Comparison of ENCODE assay signal across 8 cellular contexts in genomic region chr12:40010899-40011774, GRCh38.
DNase-seq lines count a peak whose midpoint lies in the region; ATAC-seq and TF ChIP-seq lines count a peak whose summit lies in the region.

No MANE protein-coding gene starts in this region.

- DNase-seq in GF-D8 (lab: John Stamatoyannopoulos, UW) (peak; percentile 27), SIG-M5 (lab: John Stamatoyannopoulos, UW) (peak; percentile 24), left ventricle myocardium inferior (no peak), sciatic nerve (ENCODE audit: low spot score) (no peak), NCI-H1092 (lab: John Stamatoyannopoulos, UW) (no peak)
- peak; percentile 50 for DNase-seq in activated naive CD8-positive, alpha-beta T cell treated with anti-CD3 and anti-CD28 coated beads, Interleukin-2, amount 50 U/mL, for 24 hours

- H3K36me3 Mint-ChIP-seq in activated naive CD8-positive, alpha-beta T cell treated with anti-CD3 and anti-CD28 coated beads, Interleukin-2, amount 50 U/mL, for 24 hours (ENCODE audit: low read depth), result no peaks in the 10 kb centered on the region

- H3K9ac ChIP-seq in HUES6 (ENCODE audit: low read length), result no peak overlapping the region

- H3K27ac Mint-ChIP-seq in activated naive CD8-positive, alpha-beta T cell treated with anti-CD3 and anti-CD28 coated beads, Interleukin-2, amount 50 U/mL, for 24 hours, result no peak overlapping the region

- H3K4me3 ChIP-seq in HUES6 (ENCODE audit: low read depth, low read length) (peak overlapping the region; percentile 12; the same call in 1 of the 2 replicates), left ventricle myocardium inferior (peak overlapping the region; percentile 51)

- TF ChIP-seq CTCF in left ventricle myocardium inferior (IDR thresholded peaks at IDR 0.05; ENCODE audit: borderline replicate concordance), result peak; percentile 89

- H3K36me3 ChIP-seq in HUES6 (ENCODE audit: control insufficient read depth, insufficient read depth, low read length) (no peaks in the 10 kb centered on the region), left ventricle myocardium inferior (no peaks in the 10 kb centered on the region)

- H3K9me3 Mint-ChIP-seq in activated naive CD8-positive, alpha-beta T cell treated with anti-CD3 and anti-CD28 coated beads, Interleukin-2, amount 50 U/mL, for 24 hours, result no peaks in the 10 kb centered on the region

- ATAC-seq in GM21529 (IDR thresholded peaks at IDR 0.05; ENCODE audit: unreplicated experiment) (peak; percentile 97), sciatic nerve (peak; percentile 94)
- ATAC-seq in activated naive CD8-positive, alpha-beta T cell treated with anti-CD3 and anti-CD28 coated beads, Interleukin-2, amount 50 U/mL, for 24 hours, result peak; percentile 76

- H3K27ac ChIP-seq in HUES6 (ENCODE audit: low read depth, low read length) (no peak overlapping the region), left ventricle myocardium inferior (replicated peaks) (peak overlapping the region; percentile 45)

- H3K4me1 Mint-ChIP-seq in activated naive CD8-positive, alpha-beta T cell treated with anti-CD3 and anti-CD28 coated beads, Interleukin-2, amount 50 U/mL, for 24 hours, result peaks cover 30% of the 10 kb centered on the region

- no peaks in the 10 kb centered on the region for H3K27me3 Mint-ChIP-seq in activated naive CD8-positive, alpha-beta T cell treated with anti-CD3 and anti-CD28 coated beads, Interleukin-2, amount 50 U/mL, for 24 hours

- peak overlapping the region; percentile 54 for H3K4me3 Mint-ChIP-seq in activated naive CD8-positive, alpha-beta T cell treated with anti-CD3 and anti-CD28 coated beads, Interleukin-2, amount 50 U/mL, for 24 hours

- H3K27me3 ChIP-seq in HUES6 (ENCODE audit: control insufficient read depth, insufficient read depth, low read length), result no peaks in the 10 kb centered on the region
- H3K27me3 ChIP-seq in left ventricle myocardium inferior (ENCODE audit: low read depth), result no peaks in the 10 kb centered on the region

- intact Hi-C loops in left ventricle myocardium inferior (cut with micrococcal nuclease) (no loop called here), sciatic nerve (cut with DNase I) (no loop called here)

- no peaks in the 10 kb centered on the region for H3K9me3 ChIP-seq in HUES6 (ENCODE audit: control insufficient read depth, insufficient read depth, low read depth, low read length)
- no peaks in the 10 kb centered on the region for H3K9me3 ChIP-seq in left ventricle myocardium inferior (replicated peaks)

- peaks cover 13% of the 10 kb centered on the region for H3K4me1 ChIP-seq in HUES6 (ENCODE audit: control insufficient read depth, insufficient read depth, low read length)
- H3K4me1 ChIP-seq in left ventricle myocardium inferior, result peaks cover 26% of the 10 kb centered on the region

Comparison
In these comparisons a context has a peak if more than half of its experiments do, and no peak if none do; other contexts are left out.
1. DNase-seq: peak in GF-D8 (single experiment), SIG-M5 (single experiment) and activated naive CD8-positive, alpha-beta T cell treated with anti-CD3 and anti-CD28 coated beads, Interleukin-2, amount 50 U/mL, for 24 hours (single experiment); none in left ventricle myocardium inferior (single experiment), sciatic nerve (single experiment) and NCI-H1092 (single experiment).
2. Peak in every context shown above with its lines, with median percentiles within 50 percentile points of each other: ATAC-seq.